Comparison of ENCODE assay signal across 14 cellular contexts in genomic region chrX:40080896-40081678, GRCh38.
"Had no signal": no experiment of that assay in that cellular context is flagged by ENCODE, and none has a peak within 500 bp of the region (broad histone marks: within the 10 kb centered on the region; RNA-seq: fewer than 3 reads in every experiment).

No MANE protein-coding gene starts in this region.

- H3K9me3 ChIP-seq: ascending aorta, lower lobe of right lung, upper lobe of left lung had no signal

- H3K27me3 Mint-ChIP-seq: activated CD8-positive, alpha-beta memory T cell treated with anti-CD3 and anti-CD28 coated beads, Interleukin-2, amount 10 ng/mL, durations not matched to agents 7 days and 5 days; stimulated activated naive CD8-positive, alpha-beta T cell treated with anti-CD3 and anti-CD28 coated beads, Interleukin-15, Interleukin-2, amounts not matched to agents 100 ng/mL and 50 ng/mL, for 24 hours had no signal

- ATAC-seq: activated CD8-positive, alpha-beta memory T cell treated with anti-CD3 and anti-CD28 coated beads, Interleukin-2, amount 10 ng/mL, durations not matched to agents 7 days and 5 days; sciatic nerve had no signal

- DNase-seq: activated CD4-positive, alpha-beta T cell treated with anti-CD3 and anti-CD28 coated beads for 1 hour; activated CD4-positive, alpha-beta T cell treated with anti-CD3 and anti-CD28 coated beads, Interleukin-2, amount 50 U/mL, for 4 hours; activated CD8-positive, alpha-beta memory T cell treated with anti-CD3 and anti-CD28 coated beads, Interleukin-2, amount 10 ng/mL, durations not matched to agents 7 days and 5 days; activated naive CD4-positive, alpha-beta T cell treated with anti-CD3 and anti-CD28 coated beads for 36 hours; activated T-cell treated with anti-CD3 and anti-CD28 coated beads, Interleukin-2, amount 50 U/mL, for 1 hour; lower lobe of right lung; midbrain; T-helper 9 cell; upper lobe of left lung had no signal

- H3K4me3 Mint-ChIP-seq: activated CD8-positive, alpha-beta memory T cell treated with anti-CD3 and anti-CD28 coated beads, Interleukin-2, amount 10 ng/mL, durations not matched to agents 7 days and 5 days; activated naive CD4-positive, alpha-beta T cell treated with anti-CD3 and anti-CD28 coated beads for 36 hours; stimulated activated naive CD8-positive, alpha-beta T cell treated with anti-CD3 and anti-CD28 coated beads, Interleukin-15, Interleukin-2, amounts not matched to agents 100 ng/mL and 50 ng/mL, for 24 hours had no signal

- H3K9me3 Mint-ChIP-seq: activated naive CD4-positive, alpha-beta T cell treated with anti-CD3 and anti-CD28 coated beads for 36 hours; activated T-helper 2 cell treated with anti-CD3 and anti-CD28 coated beads, Interferon-gamma antibody, Interleukin-2, Interleukin-4, amounts not matched to agents 10 μg/mL and 5 μg/mL and 100 μg/mL, durations not matched to agents 14 hours and 24 hours and 36 hours; stimulated activated naive CD8-positive, alpha-beta T cell treated with anti-CD3 and anti-CD28 coated beads, Interleukin-15, Interleukin-2, amounts not matched to agents 100 ng/mL and 50 ng/mL, for 24 hours had no signal

- H3K4me3 ChIP-seq: ascending aorta, cardiac muscle cell, lower lobe of right lung, upper lobe of left lung had no signal

- H3K27ac ChIP-seq: ascending aorta, cardiac muscle cell, lower lobe of right lung, upper lobe of left lung had no signal

- H3K36me3 ChIP-seq: ascending aorta had no signal

- H3K27ac Mint-ChIP-seq: activated naive CD4-positive, alpha-beta T cell treated with anti-CD3 and anti-CD28 coated beads for 36 hours; activated T-helper 2 cell treated with anti-CD3 and anti-CD28 coated beads, Interferon-gamma antibody, Interleukin-2, Interleukin-4, amounts not matched to agents 10 μg/mL and 5 μg/mL and 100 μg/mL, durations not matched to agents 14 hours and 24 hours and 36 hours; stimulated activated naive CD8-positive, alpha-beta T cell treated with anti-CD3 and anti-CD28 coated beads, Interleukin-15, Interleukin-2, amounts not matched to agents 100 ng/mL and 50 ng/mL, for 24 hours had no signal

- H3K27me3 ChIP-seq: ascending aorta had no signal
